ENCODE assay signal across 8 cellular contexts in the genomic region with DNA sequence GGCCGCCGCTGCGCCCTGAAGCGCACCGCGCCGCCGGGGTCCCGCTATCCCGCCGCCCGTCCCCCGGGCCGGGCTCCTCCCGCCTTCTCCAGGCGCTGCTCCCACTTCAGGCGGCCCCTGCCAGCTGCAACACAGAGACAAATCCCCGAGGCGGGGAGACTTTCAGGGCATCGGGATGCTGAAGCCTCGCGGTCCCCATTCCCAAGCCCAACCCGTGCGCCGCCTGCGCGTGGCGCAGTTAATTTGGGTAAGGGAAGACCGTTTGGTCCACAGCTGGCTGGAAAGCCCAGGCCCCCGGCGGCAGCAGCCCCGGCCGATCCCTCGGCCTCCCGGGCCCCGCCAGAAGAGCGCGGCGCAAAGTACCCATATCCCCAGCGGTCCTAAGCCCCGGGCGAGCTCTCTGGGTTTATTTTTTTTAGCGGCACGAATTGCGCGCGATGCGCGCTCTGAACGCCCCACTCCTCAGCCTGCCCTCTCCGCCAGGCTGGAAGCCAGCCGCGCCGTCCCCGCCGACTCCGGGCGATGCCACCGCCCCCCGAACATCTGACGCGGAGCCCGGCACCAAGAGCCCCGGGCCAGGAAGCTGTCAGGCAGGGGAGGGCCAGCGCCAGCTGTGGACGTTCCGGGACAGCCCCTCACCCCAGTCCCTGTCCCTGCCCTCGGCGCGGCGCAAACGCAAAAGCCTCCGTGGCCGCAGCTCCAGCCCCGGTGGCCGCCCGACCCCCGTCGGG. TPM values are rescaled to one million over a fixed set of nuclear protein-coding genes. Genes with fewer than 3 reads are reported as not detected.
DNase-seq lines count a peak whose midpoint lies in the region; ATAC-seq and TF ChIP-seq lines count a peak whose summit lies in the region.

No MANE protein-coding gene starts in this region.

- H2BK5ac ChIP-seq in mesendoderm (ENCODE audit: low read length): no peak overlapping the region

- H2BK15ac ChIP-seq in mesendoderm (replicated peaks; ENCODE audit: low read depth): no peak overlapping the region

- no peak overlapping the region for H4K8ac ChIP-seq in mesendoderm (ENCODE audit: low read depth, low read length)

- H3K4ac ChIP-seq in mesendoderm (ENCODE audit: low read depth, low read length): no peak overlapping the region

- H3K23ac ChIP-seq in mesendoderm (ENCODE audit: low read length): peak overlapping the region; percentile 18

- peak overlapping the region; percentile 76 for H3K4me2 ChIP-seq in mesendoderm (ENCODE audit: low read length)

- no peaks in the 10 kb centered on the region for H3K79me2 ChIP-seq in mesendoderm (ENCODE audit: control insufficient read depth, insufficient read depth, low read length)

- intact Hi-C loops in thyroid gland (cut with DNase I): loop anchor here (10.0 kb wide), 3 partner anchors 140 to 290 kb away; a partner anchor contains a TSS

- CTCF ChIA-PET in RWPE1 (lab: Yijun Ruan, JAX): interaction anchor here (0.6 kb wide), 1 partner anchor 219 kb away, joined by 3 read pairs; no protein-coding TSS in a partner anchor

- H3K9me3 ChIP-seq in thyroid gland: no peaks in the 10 kb centered on the region

- H3K27me3 ChIP-seq in mesendoderm (ENCODE audit: insufficient read depth, low read length, poor library complexity) (peaks cover 11% of the 10 kb centered on the region), thyroid gland (no peaks in the 10 kb centered on the region)

- DNase-seq in AG10803 (ENCODE audit: low read depth) (no peak), RWPE1 (ENCODE audit: low spot score) (peak; percentile 43), epithelial cell of esophagus (ENCODE audit: low read depth) (peak; percentile 53), mesendoderm (peak; percentile 84), thyroid gland (peak; percentile 57 to 68), NCI-H345 (lab: John Stamatoyannopoulos, UW) (no peak)

- TF ChIP-seq POLR2A in thyroid gland (IDR thresholded peaks at IDR 0.05): no peak

- H3K36me3 ChIP-seq in mesendoderm (ENCODE audit: control insufficient read depth, insufficient read depth, low read length): no peaks in the 10 kb centered on the region
- H3K36me3 ChIP-seq in thyroid gland: no peaks in the 10 kb centered on the region

- no peak overlapping the region for H2BK120ac ChIP-seq in mesendoderm (ENCODE audit: low read depth, low read length)

- H3K18ac ChIP-seq in mesendoderm (ENCODE audit: low read length): peak overlapping the region; percentile 2

- POLR2A ChIA-PET in RWPE1 (lab: Yijun Ruan, JAX; ENCODE audit: low non-redundant PET): no interaction called here

- peak overlapping the region; percentile 35 for H3K9ac ChIP-seq in mesendoderm (ENCODE audit: low read length)

- no peak overlapping the region for H4K5ac ChIP-seq in mesendoderm (ENCODE audit: low read length)

- TF ChIP-seq CTCF in AG10803 (conservative IDR thresholded peaks at IDR 0.05; ENCODE audit: low read length): no peak
- no peak for TF ChIP-seq CTCF in RWPE1 (conservative IDR thresholded peaks at IDR 0.05; ENCODE audit: low read depth)
- TF ChIP-seq CTCF in epithelial cell of esophagus (IDR thresholded peaks at IDR 0.05; ENCODE audit: insufficient read depth, low read depth, low read length, missing control alignments): no peak
- no peak for TF ChIP-seq CTCF in thyroid gland (IDR thresholded peaks at IDR 0.05)

- no CpG with 5 or more reads among the region's 79 CpGs for WGBS in mesendoderm (ENCODE audit: extremely low coverage, insufficient coverage, low lambda C conversion rate)
- WGBS in thyroid gland, 2 donors: 0 to 1% methylated on average over 25 to 36 of the region's 79 CpGs

- ATAC-seq in GM18858 (IDR thresholded peaks at IDR 0.05; ENCODE audit: unreplicated experiment): peak; percentile 39
- ATAC-seq in HG02943 (IDR thresholded peaks at IDR 0.05; ENCODE audit: low read depth, unreplicated experiment): peak; percentile 30

- H3K56ac ChIP-seq in mesendoderm (ENCODE audit: low read length): peak overlapping the region; percentile 89

- H3K4me1 ChIP-seq in mesendoderm (ENCODE audit: control insufficient read depth, low read depth, low read length) (peaks cover 4% of the 10 kb centered on the region), thyroid gland (peaks cover 32 to 36% of the 10 kb centered on the region in 2 donors)

- no peaks in the 10 kb centered on the region for H3K79me1 ChIP-seq in mesendoderm (ENCODE audit: low read length)

- peak overlapping the region; percentile 96 for H3K4me3 ChIP-seq in AG10803 (ENCODE audit: low read length)
- H3K4me3 ChIP-seq in epithelial cell of esophagus (ENCODE audit: low read length): peak overlapping the region; percentile 48
- peak overlapping the region; percentile 53 for H3K4me3 ChIP-seq in mesendoderm (ENCODE audit: low read length)
- peak overlapping the region; percentile 72 to 76 (median 76) for H3K4me3 ChIP-seq in thyroid gland (replicated peaks in 1 of 3)

- no peak overlapping the region for H2AK5ac ChIP-seq in mesendoderm (ENCODE audit: low read length)

- H3K27ac ChIP-seq in RWPE1 (peak overlapping the region; percentile 89), mesendoderm (ENCODE audit: low read depth, low read length) (peak overlapping the region; percentile 86), thyroid gland (peak overlapping the region; percentile 14 to 86 (median 85))

RNA-seq across cellular contexts. Expression of a gene that starts 0.5 kb away (rescaled TPM):
- 1.1 TPM for polyA plus RNA-seq in mesendoderm (2013, experiment 1 of 2)
- 0.98 TPM for polyA plus RNA-seq in mesendoderm (2013, experiment 2 of 2)
- 100 to 1,000 TPM; 113 to 147 (median 120) TPM for total RNA-seq in thyroid gland

Comparison
In these comparisons a context has a peak if more than half of its experiments do, and no peak if none do; other contexts are left out.
1. DNase-seq: peak in RWPE1 (single experiment), epithelial cell of esophagus (single experiment), mesendoderm (single experiment) and thyroid gland (2 of 2); none in AG10803 (single experiment) and NCI-H345 (single experiment).
2. Peak in every context shown above with its lines, with median percentiles within 50 percentile points of each other: H3K4me3 ChIP-seq and H3K27ac ChIP-seq.